Comparison of ENCODE assay signal across 19 cellular contexts in genomic region chr1:2404890-2405511, GRCh38. TPM values are rescaled to one million over a fixed set of nuclear protein-coding genes. Genes with fewer than 3 reads are reported as not detected.
A peak's percentile ranks its signal among the peaks of the same experiment; 100 is the strongest.
DNase-seq lines count a peak whose midpoint lies in the region; ATAC-seq, FAIRE-seq and TF ChIP-seq lines count a peak whose summit lies in the region.
"Had no signal": no experiment of that assay in that cellular context is flagged by ENCODE, and none has a peak within 500 bp of the region (broad histone marks: within the 10 kb centered on the region; RNA-seq: fewer than 3 reads in every experiment).

No MANE protein-coding gene starts in this region.

- H3K36me3 ChIP-seq in HepG2 (replicated peaks in 1 of 2; ENCODE audit: control insufficient read depth in 1 of 2, insufficient read depth in 2 of 2, low read length in 2 of 2) (peaks cover 38 to 86% of the 10 kb centered on the region in 2 experiments), right lobe of liver (peaks cover 0 to 50% (median 24%) of the 10 kb centered on the region in 4 donors), testis (ENCODE audit: low read depth, missing control alignments) (no peaks in the 10 kb centered on the region), mucosa of descending colon (ENCODE audit: low read depth) (peaks cover 3% of the 10 kb centered on the region)

- TF ChIP-seq CTCF in HepG2 (CRISPR knock-in tag; IDR thresholded peaks at IDR 0.05) (no peak), right lobe of liver (IDR thresholded peaks at IDR 0.05) (no peak), testis (IDR thresholded peaks at IDR 0.05) (no peak), mucosa of descending colon (IDR thresholded peaks at IDR 0.05) (no peak)

- H3K27me3 ChIP-seq in HepG2 (ENCODE audit: control insufficient read depth in 1 of 2, insufficient read depth in 2 of 2, low read length in 2 of 2) (no peaks in the 10 kb centered on the region), right lobe of liver (no peaks in the 10 kb centered on the region), testis (no peaks in the 10 kb centered on the region)
- H3K27me3 ChIP-seq: body of pancreas, heart left ventricle had no signal

- BruUV-seq in HepG2 (replicated peaks; lab: Mats Ljungman, UMichigan), result TSS peak; percentile 45

- DNase-seq in HepG2 (ENCODE audit: low spot score), result no peak
- no peak for DNase-seq in right lobe of liver
- DNase-seq in amniotic epithelial cell (ENCODE audit: low read depth), result peak; percentile 74
- DNase-seq in iris pigment epithelial cell (ENCODE audit: low read depth), result peak; percentile 45
- DNase-seq in testis, result peak; percentile 36
- DNase-seq in activated CD4-positive, alpha-beta T cell treated with anti-CD3 and anti-CD28 coated beads for 1 hour, result no peak
- DNase-seq in mucosa of descending colon, result no peak
- DNase-seq: activated naive CD4-positive, alpha-beta T cell; body of pancreas; CD8-positive, alpha-beta memory T cell; heart left ventricle; islet precursor cell; mesendoderm; NCI-H187; NCI-H446; retina; SIG-M5; T-helper 2 cell had no signal

- no peak overlapping the region for H2AFZ ChIP-seq in HepG2 (ENCODE audit: low read length)

- POLR2A ChIA-PET in HepG2 (lab: Yijun Ruan, JAX), result no interaction called here

- no peaks in the 10 kb centered on the region for H3K4me1 ChIP-seq in HepG2 (ENCODE audit: insufficient read depth, low read length)
- H3K4me1 ChIP-seq in right lobe of liver, result peaks cover 0 to 4% (median 0%) of the 10 kb centered on the region in 4 donors
- peaks cover 9% of the 10 kb centered on the region for H3K4me1 ChIP-seq in testis
- no peaks in the 10 kb centered on the region for H3K4me1 ChIP-seq in mucosa of descending colon (ENCODE audit: low read depth)
- H3K4me1 ChIP-seq: body of pancreas had no signal

- no peaks in the 10 kb centered on the region for H3K79me2 ChIP-seq in HepG2 (ENCODE audit: insufficient read depth, low read length)

- H3K4me3 ChIP-seq in HepG2 (replicated peaks in 1 of 3; ENCODE audit: insufficient read depth in 1 of 3, low read depth in 2 of 3, low read length in 3 of 3) (no peak overlapping the region), right lobe of liver (no peak overlapping the region), testis (no peak overlapping the region), mucosa of descending colon (no peak overlapping the region)
- H3K4me3 ChIP-seq: body of pancreas, heart left ventricle had no signal

- ATAC-seq in HepG2, result no peak
- no peak for ATAC-seq in right lobe of liver
- no peak for ATAC-seq in mucosa of descending colon
- ATAC-seq in GM21447 (IDR thresholded peaks at IDR 0.05; ENCODE audit: unreplicated experiment), result no peak
- ATAC-seq: body of pancreas, heart left ventricle had no signal

- H3K9me3 ChIP-seq in HepG2 (ENCODE audit: low read length), result no peaks in the 10 kb centered on the region
- no peaks in the 10 kb centered on the region for H3K9me3 ChIP-seq in right lobe of liver
- H3K9me3 ChIP-seq in testis, result no peaks in the 10 kb centered on the region
- no peaks in the 10 kb centered on the region for H3K9me3 ChIP-seq in mucosa of descending colon
- H3K9me3 ChIP-seq: body of pancreas, heart left ventricle had no signal

- TF ChIP-seq RAD21 in HepG2 (CRISPR knock-in tag; IDR thresholded peaks at IDR 0.05), result no peak

- no peak overlapping the region for H3K9ac ChIP-seq in HepG2 (ENCODE audit: insufficient read depth, low read depth, low read length)

- TF ChIP-seq POLR2A in HepG2 (IDR thresholded peaks at IDR 0.05; ENCODE audit: insufficient read depth in 1 of 2, low read depth in 2 of 2, low read length in 2 of 2) (no peak), right lobe of liver (IDR thresholded peaks at IDR 0.05) (no peak), testis (IDR thresholded peaks at IDR 0.05) (no peak)

- no peak for FAIRE-seq in HepG2 (lab: Jason Lieb, UNC)

- no peak for TF ChIP-seq EP300 in HepG2 (IDR thresholded peaks at IDR 0.05; ENCODE audit: low read depth in 2 of 2, low read length in 2 of 2)
- no peak for TF ChIP-seq EP300 in HepG2 (CRISPR knock-in tag; IDR thresholded peaks at IDR 0.05; ENCODE audit: borderline replicate concordance)

- no peak overlapping the region for H3K4me2 ChIP-seq in HepG2 (ENCODE audit: low read depth, low read length)

- CTCF ChIA-PET in HepG2 (lab: Yijun Ruan, JAX; ENCODE audit: low intra/inter-chr PET ratio, low total read pairs), result no interaction called here

- no peak overlapping the region for H3K27ac ChIP-seq in HepG2 (ENCODE audit: extremely low read length, insufficient read depth, low read length)
- no peak overlapping the region for H3K27ac ChIP-seq in right lobe of liver
- H3K27ac ChIP-seq in testis, result peak overlapping the region in 1 of 2 donors; percentile 12
- H3K27ac ChIP-seq: body of pancreas, heart left ventricle had no signal

- no peaks in the 10 kb centered on the region for H4K20me1 ChIP-seq in HepG2 (ENCODE audit: insufficient read depth, low read length)

- intact Hi-C loops in HepG2 (cut with micrococcal nuclease; ENCODE audit: unreplicated experiment) (no loop called here), right lobe of liver (cut with DNase I) (no loop called here), testis (cut with DNase I; ENCODE audit: low total_unique reads) (no loop called here), mucosa of descending colon (cut with DNase I, micrococcal nuclease) (no loop called here)

- 94% methylated on average over 14 of the region's 24 CpGs for WGBS in HepG2 (ENCODE audit: low lambda C conversion rate)
- 79% methylated on average over 3 of the region's 24 CpGs for WGBS in right lobe of liver (ENCODE audit: insufficient coverage, low coverage, low lambda C conversion rate, missing lambda C conversion rate)
- WGBS in testis, 2 donors, result 42 to 64% methylated on average over 20 to 24 of the region's 24 CpGs

- in situ Hi-C loops in HepG2 (cut with HindIII; ENCODE audit: extremely low pct_ligation_motif_present, low pct_unique_long_range_greater_than_20kb), result no loop called here

RNA-seq across cellular contexts. Expression of gene PEX10, which starts 7.4 kb away (rescaled TPM):
- total RNA-seq in HepG2 (2016; rRNA removed; fragmentation: Illumina TruSeq; extraction: Trizol) (38.3 and 39.6 TPM in 2 replicates), right lobe of liver (10 to 100 TPM in 3 of 6 experiments, 1 to 10 TPM in 3; 7.4 to 24.3 (median 10.5) TPM), testis (10 to 100 TPM; 50.4 to 52.8 TPM), mucosa of descending colon (10 to 100 TPM; 13.4 to 20.4 (median 18.4) TPM)
- 20.2 and 25.8 TPM in 2 replicates for total RNA-seq in HepG2 (2016; cell fraction: cytosol; rRNA removed; fragmentation: Illumina TruSeq; extraction: Trizol; ENCODE audit: low read depth)
- total RNA-seq in HepG2 (2016; cell fraction: insoluble cytoplasmic fraction; rRNA removed; fragmentation: Illumina TruSeq; extraction: Trizol), result 37.8 and 38.9 TPM in 2 replicates
- total RNA-seq in HepG2 (2016; cell fraction: membrane; rRNA removed; fragmentation: Illumina TruSeq; extraction: Trizol), result 53.4 and 59.7 TPM in 2 replicates
- total RNA-seq in HepG2 (2016; cell fraction: nucleus; rRNA removed; fragmentation: Illumina TruSeq; extraction: Trizol), result 27.1 and 27.5 TPM in 2 replicates
- polyA plus RNA-seq in HepG2 (2011; rRNA removed) (16.1 and 21.0 TPM in 2 replicates), testis (ENCODE audit: insufficient read depth, low read depth, low replicate concordance) (49.5 TPM)
- polyA plus RNA-seq in HepG2 (2011; cell fraction: cytosol; rRNA removed), result 16.3 and 20.9 TPM in 2 replicates
- 49.0 and 57.5 TPM in 2 replicates for polyA plus RNA-seq in HepG2 (2011; cell fraction: nucleus; rRNA removed)
- polyA plus RNA-seq in HepG2 (2012), result 13.3 and 14.5 TPM in 2 replicates
- polyA plus RNA-seq in HepG2 (2016; cell fraction: cytosol; fragmentation: Illumina TruSeq; extraction: Trizol; ENCODE audit: low read depth), result 27.1 and 37.0 TPM in 2 replicates
- 36.5 and 40.8 TPM in 2 replicates for polyA plus RNA-seq in HepG2 (2016; cell fraction: insoluble cytoplasmic fraction; fragmentation: Illumina TruSeq; extraction: Trizol; ENCODE audit: low read depth)
- 47.4 and 49.9 TPM in 2 replicates for polyA plus RNA-seq in HepG2 (2016; cell fraction: membrane; fragmentation: Illumina TruSeq; extraction: Trizol; ENCODE audit: low read depth)
- 44.7 and 46.3 TPM in 2 replicates for polyA plus RNA-seq in HepG2 (2016; cell fraction: nucleus; fragmentation: Illumina TruSeq; extraction: Trizol; ENCODE audit: insufficient read depth, low read depth)
- 15.3 and 46.5 TPM in 2 replicates for polyA minus RNA-seq in HepG2 (2011; rRNA and poly(A)+ RNA removed; ENCODE audit: low replicate concordance)
- polyA minus RNA-seq in HepG2 (2011; cell fraction: cytosol; rRNA and poly(A)+ RNA removed), result 9.7 and 12.0 TPM in 2 replicates
- polyA minus RNA-seq in HepG2 (2011; cell fraction: nucleus; rRNA and poly(A)+ RNA removed), result 18.4 and 20.1 TPM in 2 replicates

RNA-seq across cellular contexts. Expression of gene RER1, which starts 13.4 kb away (rescaled TPM):
- total RNA-seq in HepG2 (2016; rRNA removed; fragmentation: Illumina TruSeq; extraction: Trizol) (83.9 and 128 TPM in 2 replicates), right lobe of liver (100 to 1,000 TPM in 4 of 6 experiments, 10 to 100 TPM in 2; 76.5 to 166 (median 122) TPM), testis (100 to 1,000 TPM in 1 of 2 donors, 10 to 100 TPM in 1; 89.9 to 104 TPM), mucosa of descending colon (100 to 1,000 TPM; 151 to 217 (median 193) TPM)
- total RNA-seq in HepG2 (2016; cell fraction: cytosol; rRNA removed; fragmentation: Illumina TruSeq; extraction: Trizol; ENCODE audit: low read depth), result 51.3 and 72.8 TPM in 2 replicates
- 89.5 and 137 TPM in 2 replicates for total RNA-seq in HepG2 (2016; cell fraction: insoluble cytoplasmic fraction; rRNA removed; fragmentation: Illumina TruSeq; extraction: Trizol)
- 77.4 and 86.1 TPM in 2 replicates for total RNA-seq in HepG2 (2016; cell fraction: membrane; rRNA removed; fragmentation: Illumina TruSeq; extraction: Trizol)
- 76.0 and 95.5 TPM in 2 replicates for total RNA-seq in HepG2 (2016; cell fraction: nucleus; rRNA removed; fragmentation: Illumina TruSeq; extraction: Trizol)
- polyA plus RNA-seq in HepG2 (2011; rRNA removed) (135 and 164 TPM in 2 replicates), testis (ENCODE audit: insufficient read depth, low read depth, low replicate concordance) (262 TPM)
- 82.7 and 131 TPM in 2 replicates for polyA plus RNA-seq in HepG2 (2011; cell fraction: cytosol; rRNA removed)
- polyA plus RNA-seq in HepG2 (2011; cell fraction: nucleus; rRNA removed), result 155 and 197 TPM in 2 replicates
- polyA plus RNA-seq in HepG2 (2012), result 64.5 and 73.8 TPM in 2 replicates
- 84.3 and 98.6 TPM in 2 replicates for polyA plus RNA-seq in HepG2 (2016; cell fraction: cytosol; fragmentation: Illumina TruSeq; extraction: Trizol; ENCODE audit: low read depth)
- 87.8 and 97.0 TPM in 2 replicates for polyA plus RNA-seq in HepG2 (2016; cell fraction: insoluble cytoplasmic fraction; fragmentation: Illumina TruSeq; extraction: Trizol; ENCODE audit: low read depth)
- polyA plus RNA-seq in HepG2 (2016; cell fraction: membrane; fragmentation: Illumina TruSeq; extraction: Trizol; ENCODE audit: low read depth), result 69.1 and 85.3 TPM in 2 replicates
- 191 and 194 TPM in 2 replicates for polyA plus RNA-seq in HepG2 (2016; cell fraction: nucleus; fragmentation: Illumina TruSeq; extraction: Trizol; ENCODE audit: insufficient read depth, low read depth)
- 95.9 and 234 TPM in 2 replicates for polyA minus RNA-seq in HepG2 (2011; rRNA and poly(A)+ RNA removed; ENCODE audit: low replicate concordance)
- polyA minus RNA-seq in HepG2 (2011; cell fraction: cytosol; rRNA and poly(A)+ RNA removed), result 32.9 and 45.5 TPM in 2 replicates
- polyA minus RNA-seq in HepG2 (2011; cell fraction: nucleus; rRNA and poly(A)+ RNA removed), result 23.3 and 29.3 TPM in 2 replicates

RNA-seq across cellular contexts. Expression of gene MORN1, which starts 13.6 kb away (rescaled TPM):
- 3.9 and 6.5 TPM in 2 replicates for total RNA-seq in HepG2 (2016; rRNA removed; fragmentation: Illumina TruSeq; extraction: Trizol)
- 1.5 and 2.2 TPM in 2 replicates for total RNA-seq in HepG2 (2016; cell fraction: cytosol; rRNA removed; fragmentation: Illumina TruSeq; extraction: Trizol; ENCODE audit: low read depth)
- 3.5 and 5.4 TPM in 2 replicates for total RNA-seq in HepG2 (2016; cell fraction: insoluble cytoplasmic fraction; rRNA removed; fragmentation: Illumina TruSeq; extraction: Trizol)
- total RNA-seq in HepG2 (2016; cell fraction: membrane; rRNA removed; fragmentation: Illumina TruSeq; extraction: Trizol), result 1.7 and 1.8 TPM in 2 replicates
- total RNA-seq in HepG2 (2016; cell fraction: nucleus; rRNA removed; fragmentation: Illumina TruSeq; extraction: Trizol), result 6.4 and 6.8 TPM in 2 replicates
- 2.6 and 3.1 TPM in 2 replicates for polyA plus RNA-seq in HepG2 (2011; rRNA removed)
- polyA plus RNA-seq in HepG2 (2011; cell fraction: cytosol; rRNA removed), result 2.5 and 3.1 TPM in 2 replicates
- polyA plus RNA-seq in HepG2 (2011; cell fraction: nucleus; rRNA removed), result 7.8 and 8.8 TPM in 2 replicates
- 1.3 and 1.7 TPM in 2 replicates for polyA plus RNA-seq in HepG2 (2012)
- 0.84 and 1.9 TPM in 2 replicates for polyA plus RNA-seq in HepG2 (2016; cell fraction: cytosol; fragmentation: Illumina TruSeq; extraction: Trizol; ENCODE audit: low read depth)
- polyA plus RNA-seq in HepG2 (2016; cell fraction: insoluble cytoplasmic fraction; fragmentation: Illumina TruSeq; extraction: Trizol; ENCODE audit: low read depth), result 2.3 and 3.3 TPM in 2 replicates
- 0.73 and 1.3 TPM in 2 replicates for polyA plus RNA-seq in HepG2 (2016; cell fraction: membrane; fragmentation: Illumina TruSeq; extraction: Trizol; ENCODE audit: low read depth)
- 8.2 and 9.2 TPM in 2 replicates for polyA plus RNA-seq in HepG2 (2016; cell fraction: nucleus; fragmentation: Illumina TruSeq; extraction: Trizol; ENCODE audit: insufficient read depth, low read depth)
- polyA minus RNA-seq in HepG2 (2011; rRNA and poly(A)+ RNA removed; ENCODE audit: low replicate concordance), result 6.7 and 28.4 TPM in 2 replicates
- polyA minus RNA-seq in HepG2 (2011; cell fraction: cytosol; rRNA and poly(A)+ RNA removed), result 1.3 and 3.0 TPM in 2 replicates
- polyA minus RNA-seq in HepG2 (2011; cell fraction: nucleus; rRNA and poly(A)+ RNA removed), result 7.5 and 8.9 TPM in 2 replicates
- 1 to 10 TPM; 3.1 to 7.1 (median 4.5) TPM for total RNA-seq in right lobe of liver
- total RNA-seq in testis, result 10 to 100 TPM; 30.4 to 34.5 TPM
- polyA plus RNA-seq in testis (ENCODE audit: insufficient read depth, low read depth, low replicate concordance), result 30.9 TPM
- total RNA-seq in mucosa of descending colon, result 10 to 100 TPM; 13.1 to 17.4 (median 13.4) TPM

Comparison
In these comparisons a context has a peak if more than half of its experiments do, and no peak if none do; other contexts are left out.
1. DNase-seq: peak in amniotic epithelial cell (single experiment), iris pigment epithelial cell (single experiment) and testis (single experiment); none in HepG2 (single experiment), right lobe of liver (0 of 3), activated CD4-positive, alpha-beta T cell treated with anti-CD3 and anti-CD28 coated beads for 1 hour (single experiment) and mucosa of descending colon (0 of 3).